ENCODE assay signal across 1 cellular context in genomic region chrX:69309074-69309792, GRCh38.
A peak's percentile ranks its signal among the peaks of the same experiment; 100 is the strongest.
TF ChIP-seq lines count a peak whose summit lies in the region.

No MANE protein-coding gene starts in this region.

TF ChIP-seq in HepG2, 621 proteins besides CTCF, POLR2A, EP300 and RAD21:
- TF ChIP-seq PAXIP1 (CRISPR knock-in tag; conservative IDR thresholded peaks at IDR 0.05) (peak; percentile 36; the same call in 1 of the 2 replicates), FOXA1 (IDR thresholded peaks at IDR 0.05) (no peak), FOXA1 (CRISPR knock-in tag; IDR thresholded peaks at IDR 0.05) (peak; percentile 39; the same call in 1 of the 2 replicates), USF2 (IDR thresholded peaks at IDR 0.05; ENCODE audit: low read depth, low read length) (no peak), USF2 (CRISPR knock-in tag; IDR thresholded peaks at IDR 0.05; ENCODE audit: borderline replicate concordance) (peak; percentile 59; the same call in 1 of the 2 replicates), ZNF292 (CRISPR knock-in tag; IDR thresholded peaks at IDR 0.05; ENCODE audit: borderline replicate concordance, low read depth) (peak; percentile 19; the same call in 1 of the 2 replicates), PITX1 (CRISPR knock-in tag; IDR thresholded peaks at IDR 0.05) (peak; percentile 37; the same call in 1 of the 2 replicates), HDAC1 (CRISPR knock-in tag; IDR thresholded peaks at IDR 0.05) (0 out of 2 replicates have a peak, but pooled peaks have one; percentile 16), PATZ1 (CRISPR knock-in tag; IDR thresholded peaks at IDR 0.05) (peak; percentile 82), ZSCAN29 (CRISPR knock-in tag; conservative IDR thresholded peaks at IDR 0.05) (peak; percentile 87), SIN3B (IDR thresholded peaks at IDR 0.05; ENCODE audit: low read length) (no peak), KDM6A (CRISPR knock-in tag; IDR thresholded peaks at IDR 0.05; ENCODE audit: low read depth) (0 out of 2 replicates have a peak, but pooled peaks have one; percentile 17), NR2F2 (IDR thresholded peaks at IDR 0.05; ENCODE audit: borderline replicate concordance, low read depth) (no peak), KLF9 (CRISPR knock-in tag; IDR thresholded peaks at IDR 0.05; ENCODE audit: low read depth) (no peak), ZBTB38 (CRISPR knock-in tag; IDR thresholded peaks at IDR 0.05) (no peak), SOX6 (IDR thresholded peaks at IDR 0.05) (no peak), SOX6 (CRISPR knock-in tag; IDR thresholded peaks at IDR 0.05) (peak; percentile 17; the same call in 1 of the 2 replicates), NCOR1 (IDR thresholded peaks at IDR 0.05; ENCODE audit: borderline replicate concordance, low read length) (peak; percentile 57; the same call in 1 of the 2 replicates), PPARG (CRISPR knock-in tag; conservative IDR thresholded peaks at IDR 0.05) (peak; percentile 46; the same call in 1 of the 2 replicates), ZNF44 (CRISPR knock-in tag; IDR thresholded peaks at IDR 0.05) (no peak), CEBPB (IDR thresholded peaks at IDR 0.05; ENCODE audit: borderline replicate concordance, low read depth, low read length) (peak; percentile 64; the same call in 1 of the 2 replicates), HNF4A (CRISPR knock-in tag; IDR thresholded peaks at IDR 0.05) (peak; percentile 83), ATF5 (CRISPR knock-in tag; IDR thresholded peaks at IDR 0.05; ENCODE audit: low read depth) (no peak), FOXA3 (CRISPR knock-in tag; IDR thresholded peaks at IDR 0.05) (peak; percentile 45), HNF4G (IDR thresholded peaks at IDR 0.05; ENCODE audit: borderline replicate concordance, low read depth, low read length) (peak; percentile 46; the same call in 1 of the 2 replicates), HNF4G (CRISPR knock-in tag; IDR thresholded peaks at IDR 0.05; ENCODE audit: borderline replicate concordance, low read depth) (no peak), ZNF143 (CRISPR knock-in tag; IDR thresholded peaks at IDR 0.05) (0 out of 2 replicates have a peak, but pooled peaks have one; percentile 21), CEBPG (CRISPR knock-in tag; IDR thresholded peaks at IDR 0.05) (peak; percentile 67), ZSCAN30 (CRISPR knock-in tag; IDR thresholded peaks at IDR 0.05) (no peak), MYPOP (CRISPR knock-in tag; IDR thresholded peaks at IDR 0.05) (no peak), ARID5B (CRISPR knock-in tag; IDR thresholded peaks at IDR 0.05) (0 out of 2 replicates have a peak, but pooled peaks have one; percentile 18), HDAC2 (CRISPR knock-in tag; IDR thresholded peaks at IDR 0.05) (0 out of 2 replicates have a peak, but pooled peaks have one; percentile 15), ZBTB7B (CRISPR knock-in tag; IDR thresholded peaks at IDR 0.05) (peak; percentile 84; the same call in 1 of the 2 replicates), NCOA2 (CRISPR knock-in tag; IDR thresholded peaks at IDR 0.05) (0 out of 2 replicates have a peak, but pooled peaks have one; percentile 23), TFE3 (CRISPR knock-in tag; IDR thresholded peaks at IDR 0.05) (peak; percentile 40; the same call in 1 of the 2 replicates), GATAD2A (CRISPR knock-in tag; IDR thresholded peaks at IDR 0.05) (peak; percentile 59), ZBTB43 (CRISPR knock-in tag; conservative IDR thresholded peaks at IDR 0.05) (peak; percentile 97), SP5 (CRISPR knock-in tag; IDR thresholded peaks at IDR 0.05; ENCODE audit: borderline replicate concordance, low read depth) (0 out of 2 replicates have a peak, but pooled peaks have one; percentile 20), SALL1 (CRISPR knock-in tag; IDR thresholded peaks at IDR 0.05) (peak; percentile 48; the same call in 1 of the 2 replicates)
